ENCODE assay signal across 27 cellular contexts in genomic region chr14:64934338-64934939, GRCh38. TPM values are rescaled to one million over a fixed set of nuclear protein-coding genes. Genes with fewer than 3 reads are reported as not detected.
DNase-seq lines count a peak whose midpoint lies in the region; ATAC-seq and TF ChIP-seq lines count a peak whose summit lies in the region.
"Had no signal": no experiment of that assay in that cellular context is flagged by ENCODE, and none has a peak within 500 bp of the region (broad histone marks: within the 10 kb centered on the region; RNA-seq: fewer than 3 reads in every experiment).

No MANE protein-coding gene starts in this region.

- H3K36me3 ChIP-seq in CD4-positive, CD25-positive, alpha-beta regulatory T cell (ENCODE audit: control insufficient read depth, insufficient read depth, low read length): peaks cover 46% of the 10 kb centered on the region

- H3K9me3 Mint-ChIP-seq in CD4-positive, CD25-positive, alpha-beta regulatory T cell: no peaks in the 10 kb centered on the region
- no peaks in the 10 kb centered on the region for H3K9me3 Mint-ChIP-seq in activated T-helper 17 cell treated with anti-CD3 and anti-CD28 coated beads, Interleukin-2, amount 50 U/mL, for 72 hours
- H3K9me3 Mint-ChIP-seq in naive B cell: no peaks in the 10 kb centered on the region

- H3K9me3 ChIP-seq in CD4-positive, CD25-positive, alpha-beta regulatory T cell (ENCODE audit: control insufficient read depth in 2 of 2, low read length in 2 of 2): no peaks in the 10 kb centered on the region
- H3K9me3 ChIP-seq: left lung, SJCRH30, upper lobe of left lung had no signal

- peak overlapping the region in 2 of 4 donors; percentile 28 to 50 for H3K4me3 Mint-ChIP-seq in CD4-positive, CD25-positive, alpha-beta regulatory T cell
- H3K4me3 Mint-ChIP-seq in activated T-helper 17 cell treated with anti-CD3 and anti-CD28 coated beads, Interleukin-2, amount 50 U/mL, for 72 hours: peak overlapping the region; percentile 49
- H3K4me3 Mint-ChIP-seq in naive B cell: no peak overlapping the region

- H3K27me3 Mint-ChIP-seq in CD4-positive, CD25-positive, alpha-beta regulatory T cell: no peaks in the 10 kb centered on the region
- H3K27me3 Mint-ChIP-seq in activated T-helper 17 cell treated with anti-CD3 and anti-CD28 coated beads, Interleukin-2, amount 50 U/mL, for 72 hours: no peaks in the 10 kb centered on the region
- no peaks in the 10 kb centered on the region for H3K27me3 Mint-ChIP-seq in naive B cell

- no peak for ATAC-seq in CD4-positive, CD25-positive, alpha-beta regulatory T cell (ENCODE audit: low read depth in 2 of 2)
- no peak for ATAC-seq in activated T-helper 17 cell treated with anti-CD3 and anti-CD28 coated beads, Interleukin-2, amount 50 U/mL, for 72 hours (replicated peaks)
- ATAC-seq in naive B cell (ENCODE audit: low read depth in 2 of 2) (no peak), HG03521 (IDR thresholded peaks at IDR 0.05; ENCODE audit: unreplicated experiment) (no peak)
- ATAC-seq: esophagus mucosa, foreskin keratinocyte, left lung, sciatic nerve had no signal

- H3K27ac ChIP-seq in CD4-positive, CD25-positive, alpha-beta regulatory T cell (ENCODE audit: insufficient read depth, low read length, poor library complexity, severe bottlenecking): no peak overlapping the region
- H3K27ac ChIP-seq: 22Rv1, foreskin keratinocyte, left lung, SJCRH30, upper lobe of left lung had no signal

- H3K4me3 ChIP-seq in CD4-positive, CD25-positive, alpha-beta regulatory T cell (ENCODE audit: low read depth, low read length): no peak overlapping the region
- H3K4me3 ChIP-seq: left lung, SJCRH30, upper lobe of left lung had no signal

- H3K27me3 ChIP-seq in CD4-positive, CD25-positive, alpha-beta regulatory T cell (ENCODE audit: control insufficient read depth, insufficient read depth, low read length): no peaks in the 10 kb centered on the region
- H3K27me3 ChIP-seq: foreskin keratinocyte, left lung, SJCRH30, upper lobe of left lung had no signal

- H3K36me3 Mint-ChIP-seq in CD4-positive, CD25-positive, alpha-beta regulatory T cell: peaks cover 35% of the 10 kb centered on the region
- H3K36me3 Mint-ChIP-seq in activated T-helper 17 cell treated with anti-CD3 and anti-CD28 coated beads, Interleukin-2, amount 50 U/mL, for 72 hours (ENCODE audit: low read depth): peaks cover 9% of the 10 kb centered on the region
- peaks cover 8 to 11% of the 10 kb centered on the region in 2 donors for H3K36me3 Mint-ChIP-seq in naive B cell

- DNase-seq in NCI-H2171 treated with DMSO at 0.1 percent for 48 hours (lab: John Stamatoyannopoulos, UW) (peak; percentile 64), NCI-H2171 (lab: John Stamatoyannopoulos, UW) (no peak), naive B cell (no peak), AG20443 (ENCODE audit: low spot score) (no peak), HEK293T (ENCODE audit: extremely low spot score) (no peak)
- DNase-seq in CD4-positive, CD25-positive, alpha-beta regulatory T cell: no peak
- DNase-seq: activated CD4-positive, alpha-beta T cell treated with anti-CD3 and anti-CD28 coated beads for 4 hours; DMS53; effector memory CD4-positive, alpha-beta T cell; foreskin keratinocyte; KG1; left lung; NCI-H1436 treated with DMSO at 0.1 percent for 48 hours; NCI-H2107; stimulated activated CD4-positive, alpha-beta T cell treated with anti-CD3 and anti-CD28 coated beads, Interleukin-15, amount 100 ng/mL, for 24 hours; T-helper 2 cell; upper lobe of left lung had no signal

- H3K4me1 Mint-ChIP-seq in CD4-positive, CD25-positive, alpha-beta regulatory T cell: peaks cover 34 to 78% (median 65%) of the 10 kb centered on the region in 4 donors
- H3K4me1 Mint-ChIP-seq in activated T-helper 17 cell treated with anti-CD3 and anti-CD28 coated beads, Interleukin-2, amount 50 U/mL, for 72 hours: peaks cover 28% of the 10 kb centered on the region
- peaks cover 17 to 20% (median 17%) of the 10 kb centered on the region in 3 donors for H3K4me1 Mint-ChIP-seq in naive B cell

- CTCF ChIA-PET in HEK293T (lab: Yijun Ruan, JAX): no interaction called here

- H3K4me1 ChIP-seq in CD4-positive, CD25-positive, alpha-beta regulatory T cell (ENCODE audit: control insufficient read depth, insufficient read depth, low read length, poor library complexity, severe bottlenecking): peaks cover 46% of the 10 kb centered on the region
- H3K4me1 ChIP-seq: foreskin keratinocyte, left lung had no signal

- H3K27ac Mint-ChIP-seq in CD4-positive, CD25-positive, alpha-beta regulatory T cell: peak overlapping the region; percentile 76 to 90 (median 84)
- peak overlapping the region; percentile 44 for H3K27ac Mint-ChIP-seq in activated T-helper 17 cell treated with anti-CD3 and anti-CD28 coated beads, Interleukin-2, amount 50 U/mL, for 72 hours
- H3K27ac Mint-ChIP-seq in naive B cell: peak overlapping the region in 4 of 6 donors; percentile 20 to 63 (median 36)

- POLR2A ChIA-PET in HEK293T (lab: Yijun Ruan, JAX): no interaction called here

TF ChIP-seq in HEK293T, 16 proteins besides CTCF, POLR2A, EP300 and RAD21:
- TF ChIP-seq FOXK2 (IDR thresholded peaks at IDR 0.05) (no peak), SP1 (IDR thresholded peaks at IDR 0.05) (no peak), PKNOX1 (IDR thresholded peaks at IDR 0.05) (no peak), LEF1 (IDR thresholded peaks at IDR 0.05; ENCODE audit: borderline replicate concordance) (no peak), L3MBTL2 (conservative IDR thresholded peaks at IDR 0.05) (no peak), CTBP1 (IDR thresholded peaks at IDR 0.05; ENCODE audit: borderline replicate concordance) (no peak), BHLHE40 (IDR thresholded peaks at IDR 0.05; ENCODE audit: borderline replicate concordance) (no peak), HDGF (IDR thresholded peaks at IDR 0.05; ENCODE audit: borderline replicate concordance) (no peak), FOXA1 (IDR thresholded peaks at IDR 0.05) (no peak), ARNT (IDR thresholded peaks at IDR 0.05) (no peak), ELF4 (IDR thresholded peaks at IDR 0.05) (no peak), FOXM1 (IDR thresholded peaks at IDR 0.05; ENCODE audit: borderline replicate concordance) (no peak), SUZ12 (IDR thresholded peaks at IDR 0.05) (no peak), ZNF384 (IDR thresholded peaks at IDR 0.05) (no peak), NFRKB (IDR thresholded peaks at IDR 0.05) (no peak)

RNA-seq across cellular contexts. Expression of gene GPX2, which starts 8.1 kb away (rescaled TPM):
- not detected for total RNA-seq in CD4-positive, CD25-positive, alpha-beta regulatory T cell
- under 1 TPM in 2 of 4 donors, not detected in 2; 0.54 to 0.94 TPM for polyA plus RNA-seq in CD4-positive, CD25-positive, alpha-beta regulatory T cell
- total RNA-seq in activated T-helper 17 cell treated with anti-CD3 and anti-CD28 coated beads, Interleukin-2, amount 50 U/mL, for 72 hours: not detected
- not detected for polyA plus RNA-seq in naive B cell (ENCODE audit: low read depth in 6 of 6)
- total RNA-seq: activated CD8-positive, alpha-beta memory T cell treated with anti-CD3 and anti-CD28 coated beads for 36 hours; mesenteric fat pad; NCI-H460; sciatic nerve; SJCRH30 had no signal
- polyA plus RNA-seq: neural cell had no signal

RNA-seq across cellular contexts. Expression of gene CHURC1, which starts 20.2 kb away (rescaled TPM):
- 95.3 TPM for total RNA-seq in CD4-positive, CD25-positive, alpha-beta regulatory T cell
- polyA plus RNA-seq in CD4-positive, CD25-positive, alpha-beta regulatory T cell: 100 to 1,000 TPM; 171 to 228 (median 188) TPM
- 10 to 100 TPM; 53.8 to 56.0 TPM for total RNA-seq in activated T-helper 17 cell treated with anti-CD3 and anti-CD28 coated beads, Interleukin-2, amount 50 U/mL, for 72 hours
- 100 to 1,000 TPM; 101 to 151 (median 133) TPM for polyA plus RNA-seq in naive B cell (ENCODE audit: low read depth in 6 of 6)

RNA-seq across cellular contexts. Expression of gene RAB15, which starts 37.7 kb away (rescaled TPM):
- total RNA-seq in CD4-positive, CD25-positive, alpha-beta regulatory T cell: 6.5 TPM
- 1 to 10 TPM; 3.0 to 4.7 (median 3.2) TPM for polyA plus RNA-seq in CD4-positive, CD25-positive, alpha-beta regulatory T cell
- 1 to 10 TPM; 4.3 to 7.2 TPM for total RNA-seq in activated T-helper 17 cell treated with anti-CD3 and anti-CD28 coated beads, Interleukin-2, amount 50 U/mL, for 72 hours
- 1 to 10 TPM in 1 of 6 donors, under 1 TPM in 5; 0.25 to 1.9 (median 0.94) TPM for polyA plus RNA-seq in naive B cell (ENCODE audit: low read depth in 6 of 6)

RNA-seq across cellular contexts. Expression of gene FNTB, which starts 52.3 kb away (rescaled TPM):
- total RNA-seq in CD4-positive, CD25-positive, alpha-beta regulatory T cell: 15.5 TPM
- polyA plus RNA-seq in CD4-positive, CD25-positive, alpha-beta regulatory T cell: 1 to 10 TPM; 6.3 to 9.8 (median 7.7) TPM
- 10 to 100 TPM; 24.7 to 47.1 TPM for total RNA-seq in activated T-helper 17 cell treated with anti-CD3 and anti-CD28 coated beads, Interleukin-2, amount 50 U/mL, for 72 hours
- polyA plus RNA-seq in naive B cell (ENCODE audit: low read depth in 6 of 6): 1 to 10 TPM; 1.6 to 3.6 (median 2.3) TPM

RNA-seq across cellular contexts. Expression of gene SPTB, which starts 54.7 kb away (rescaled TPM):
- 0.91 TPM for total RNA-seq in CD4-positive, CD25-positive, alpha-beta regulatory T cell
- polyA plus RNA-seq in CD4-positive, CD25-positive, alpha-beta regulatory T cell: under 1 TPM in 3 of 4 donors, not detected in 1; 0.11 to 0.24 (median 0.23) TPM
- total RNA-seq in activated T-helper 17 cell treated with anti-CD3 and anti-CD28 coated beads, Interleukin-2, amount 50 U/mL, for 72 hours: under 1 TPM; 0.15 to 0.29 TPM
- polyA plus RNA-seq in naive B cell (ENCODE audit: low read depth in 6 of 6): under 1 TPM in 1 of 6 donors, not detected in 5; 0.16 TPM
